Comparison of ENCODE assay signal across 21 cellular contexts in genomic region chr10:44773565-44773964, GRCh38.
DNase-seq lines count a peak whose midpoint lies in the region; ATAC-seq and TF ChIP-seq lines count a peak whose summit lies in the region.
"Had no signal": no experiment of that assay in that cellular context is flagged by ENCODE, and none has a peak within 500 bp of the region (broad histone marks: within the 10 kb centered on the region; RNA-seq: fewer than 3 reads in every experiment).

No MANE protein-coding gene starts in this region.

- no peak overlapping the region for H4K91ac ChIP-seq in neuronal stem cell (ENCODE audit: low read depth, low read length, poor library complexity)

- H3K23ac ChIP-seq in neuronal stem cell (ENCODE audit: low read depth, low read length, poor library complexity), result no peak overlapping the region

- H3K4me3 ChIP-seq in GM06990 (replicated peaks; ENCODE audit: low read depth, low read length) (no peak overlapping the region), PC-3 (ENCODE audit: low read length) (no peak overlapping the region), esophagus muscularis mucosa (no peak overlapping the region), neuronal stem cell (ENCODE audit: low read length in 2 of 2) (no peak overlapping the region)
- H3K4me3 ChIP-seq: A549, GM23248 had no signal

- H2AFZ ChIP-seq in PC-3 (ENCODE audit: low read length) (peak overlapping the region; percentile 49; the same call in 1 of the 2 replicates), neuronal stem cell (ENCODE audit: low read length) (no peak overlapping the region)
- H2AFZ ChIP-seq: GM23248 had no signal

- no peaks in the 10 kb centered on the region for H3K9me2 ChIP-seq in PC-3 (replicated peaks; ENCODE audit: low read length)

- no peak overlapping the region for H2BK15ac ChIP-seq in neuronal stem cell (ENCODE audit: low read length)

- no peak for TF ChIP-seq EP300 in esophagus muscularis mucosa (IDR thresholded peaks at IDR 0.05)

- DNase-seq in GM06990 (ENCODE audit: extremely low read depth, insufficient read length), result peak; percentile 4
- no peak for DNase-seq in PC-3
- DNase-seq in esophagus muscularis mucosa (ENCODE audit: extremely low spot score), result peak; percentile 75
- DNase-seq in neuronal stem cell (ENCODE audit: low spot score), result no peak
- DNase-seq in NCI-H69 (lab: John Stamatoyannopoulos, UW), result no peak
- no peak for DNase-seq in HEK293T (ENCODE audit: extremely low spot score)
- DNase-seq in HT-29 (ENCODE audit: low spot score), result no peak
- DNase-seq in ACHN, result no peak
- DNase-seq: 8988T; C1 segment of cervical spinal cord; Calu3; CD4-positive, alpha-beta memory T cell; COR-L47; DMS53; DMS79 treated with DMSO at 0.1 percent for 48 hours; GF-D8; GM23248; H9; HFFc6 had no signal

- H3K4ac ChIP-seq in neuronal stem cell (ENCODE audit: low read length), result no peak overlapping the region

- H3K4me2 ChIP-seq in PC-3 (ENCODE audit: low read length) (peak overlapping the region; percentile 24; the same call in 1 of the 2 replicates), neuronal stem cell (ENCODE audit: insufficient read depth, low read length, poor library complexity, severe bottlenecking) (no peak overlapping the region)
- H3K4me2 ChIP-seq: A549 had no signal

- no peak for TF ChIP-seq CTCF in GM06990 (IDR thresholded peaks at IDR 0.05; ENCODE audit: insufficient read depth, low read length, poor library complexity, severe bottlenecking)
- no peak for TF ChIP-seq CTCF in PC-3 (conservative IDR thresholded peaks at IDR 0.05; ENCODE audit: low read depth, low read length)
- TF ChIP-seq CTCF in esophagus muscularis mucosa (IDR thresholded peaks at IDR 0.05), result no peak

- H3K36me3 ChIP-seq in GM06990 (ENCODE audit: control insufficient read depth, insufficient read depth, low read length) (no peaks in the 10 kb centered on the region), PC-3 (ENCODE audit: low read depth, low read length) (no peaks in the 10 kb centered on the region), esophagus muscularis mucosa (no peaks in the 10 kb centered on the region), neuronal stem cell (replicated peaks in 1 of 2; ENCODE audit: control insufficient read depth in 2 of 2, insufficient read depth in 2 of 2, low read length in 2 of 2) (no peaks in the 10 kb centered on the region)

- POLR2A ChIA-PET in PC-3 (lab: Charles Lee; ENCODE audit: unreplicated experiment), result no interaction called here
- POLR2A ChIA-PET in HEK293T (lab: Yijun Ruan, JAX), result no interaction called here

- ATAC-seq in PC-3, result no peak
- ATAC-seq: A549, HCT116 had no signal

- no peak overlapping the region for H4K8ac ChIP-seq in neuronal stem cell (ENCODE audit: low read depth, low read length)

- no peak overlapping the region for H3K9ac ChIP-seq in PC-3 (ENCODE audit: low read length)
- H3K9ac ChIP-seq in neuronal stem cell (ENCODE audit: low read depth, low read length, poor library complexity), result no peak overlapping the region
- H3K9ac ChIP-seq: GM23248 had no signal

- no TSS peak for BruUV-seq in PC-3 (replicated peaks; lab: Mats Ljungman, UMichigan)

- no peak overlapping the region for H3K27ac ChIP-seq in PC-3 (ENCODE audit: low read length)
- H3K27ac ChIP-seq in esophagus muscularis mucosa (replicated peaks in 1 of 4), result no peak overlapping the region
- no peak overlapping the region for H3K27ac ChIP-seq in neuronal stem cell (replicated peaks; ENCODE audit: low read length)
- H3K27ac ChIP-seq: A549, GM23248 had no signal

- H2BK120ac ChIP-seq in neuronal stem cell (ENCODE audit: low read depth, low read length), result no peak overlapping the region

- no peak overlapping the region for H2BK12ac ChIP-seq in neuronal stem cell (ENCODE audit: low read length)

- no peaks in the 10 kb centered on the region for H3K79me2 ChIP-seq in PC-3 (ENCODE audit: low read length)

- no peaks in the 10 kb centered on the region for H4K20me1 ChIP-seq in PC-3 (ENCODE audit: low read length)

- no peak for TF ChIP-seq POLR2A in esophagus muscularis mucosa (IDR thresholded peaks at IDR 0.05; ENCODE audit: low read depth)

- H3K4me1 ChIP-seq in PC-3 (ENCODE audit: insufficient read depth, low read length) (no peaks in the 10 kb centered on the region), esophagus muscularis mucosa (peaks cover 0 to 13% (median 11%) of the 10 kb centered on the region in 4 donors), neuronal stem cell (ENCODE audit: control insufficient read depth in 2 of 2, insufficient read depth in 1 of 2, low read depth in 1 of 2, low read length in 2 of 2) (peaks cover 0 to 1% of the 10 kb centered on the region in 2 donors)
- H3K4me1 ChIP-seq: A549 had no signal

- peak overlapping the region; percentile 31 for H3K18ac ChIP-seq in neuronal stem cell (ENCODE audit: low read length)

- no peak overlapping the region for H2BK5ac ChIP-seq in neuronal stem cell (ENCODE audit: low read length)

- no peaks in the 10 kb centered on the region for H3F3A ChIP-seq in PC-3 (ENCODE audit: low read length, unreplicated experiment)

- no peaks in the 10 kb centered on the region for H3K79me1 ChIP-seq in neuronal stem cell (ENCODE audit: low read depth, low read length)

- peak overlapping the region; percentile 53 for H2AK5ac ChIP-seq in neuronal stem cell (ENCODE audit: low read depth, low read length)

- H3K27me3 ChIP-seq in GM06990 (replicated peaks; ENCODE audit: control insufficient read depth, insufficient read depth, low read length) (peaks cover 1% of the 10 kb centered on the region; the same call in 1 of the 2 replicates), PC-3 (ENCODE audit: low read length) (no peaks in the 10 kb centered on the region), esophagus muscularis mucosa (no peaks in the 10 kb centered on the region), neuronal stem cell (ENCODE audit: control insufficient read depth in 3 of 3, insufficient read depth in 3 of 3, low read depth in 1 of 3, low read length in 3 of 3) (no peaks in the 10 kb centered on the region)

- intact Hi-C loops in PC-3 (cut with micrococcal nuclease) (no loop called here), esophagus muscularis mucosa (cut with DNase I) (no loop called here)

- H3K14ac ChIP-seq in neuronal stem cell (ENCODE audit: low read length), result no peak overlapping the region

- WGBS in esophagus muscularis mucosa, result over 99% methylated on average over 14 of the region's 19 CpGs
- no CpG with 5 or more reads among the region's 19 CpGs for WGBS in neuronal stem cell (ENCODE audit: extremely low coverage in 2 of 2, insufficient read length in 2 of 2, insufficient replicate concordance in 1 of 2), 2 donors

- CTCF ChIA-PET in PC-3 (lab: Charles Lee), result no interaction called here
- CTCF ChIA-PET in HEK293T (lab: Yijun Ruan, JAX), result no interaction called here

- H3K9me3 ChIP-seq in PC-3 (ENCODE audit: low read length), result no peaks in the 10 kb centered on the region
- no peaks in the 10 kb centered on the region for H3K9me3 ChIP-seq in esophagus muscularis mucosa
- H3K9me3 ChIP-seq in neuronal stem cell (replicated peaks in 1 of 2; ENCODE audit: control insufficient read depth in 2 of 2, insufficient read depth in 1 of 2, low read depth in 1 of 2, low read length in 2 of 2), result peaks cover 0 to 1% of the 10 kb centered on the region in 2 donors
- H3K9me3 ChIP-seq: A549 had no signal

- in situ Hi-C loops in ACHN (cut with HindIII; ENCODE audit: low pct_ligation_motif_present, low pct_unique_long_range_greater_than_20kb, low sequenced_read_pairs), result no loop called here

TF ChIP-seq in HEK293T, 16 proteins besides CTCF, POLR2A, EP300 and RAD21:
- TF ChIP-seq NFRKB (IDR thresholded peaks at IDR 0.05), result no peak

Comparison
In these comparisons a context has a peak if more than half of its experiments do, and no peak if none do; other contexts are left out.
1. DNase-seq: peak in GM06990 (single experiment) and esophagus muscularis mucosa (single experiment); none in PC-3 (single experiment), neuronal stem cell (single experiment), NCI-H69 (single experiment), HEK293T (single experiment), HT-29 (single experiment) and ACHN (single experiment).